In genomic region chr16:85197611-85198566, GRCh38 we compare ENCODE assay signal across 20 cellular contexts.
DNase-seq lines count a peak whose midpoint lies in the region; ATAC-seq and TF ChIP-seq lines count a peak whose summit lies in the region.
"Had no signal": no experiment of that assay in that cellular context is flagged by ENCODE, and none has a peak within 500 bp of the region (broad histone marks: within the 10 kb centered on the region; RNA-seq: fewer than 3 reads in every experiment).

No MANE protein-coding gene starts in this region.

- 0 out of 2 replicates have a peak overlapping the region, but pooled peaks have one; percentile 9 for H3K4me3 Mint-ChIP-seq in HFFc6
- H3K4me3 Mint-ChIP-seq in endodermal cell, result no peak overlapping the region
- H3K4me3 Mint-ChIP-seq in nephron progenitor cell, result peak overlapping the region; percentile 48
- H3K4me3 Mint-ChIP-seq: central memory CD8-positive, alpha-beta T cell had no signal

- H3K4me3 ChIP-seq in endodermal cell (ENCODE audit: low read length) (no peak overlapping the region), smooth muscle cell (no peak overlapping the region)

- no peak for TF ChIP-seq CTCF in HFFc6 (IDR thresholded peaks at IDR 0.05)
- TF ChIP-seq CTCF in endodermal cell (conservative IDR thresholded peaks at IDR 0.05), result no peak
- no peak for TF ChIP-seq CTCF in nephron progenitor cell (IDR thresholded peaks at IDR 0.05)
- no peak for TF ChIP-seq CTCF in smooth muscle cell (IDR thresholded peaks at IDR 0.05; ENCODE audit: borderline replicate concordance, insufficient read depth, poor library complexity, severe bottlenecking)

- H3K4me1 ChIP-seq in endodermal cell (ENCODE audit: control insufficient read depth, insufficient read depth, low read length), result peaks cover 7% of the 10 kb centered on the region
- peaks cover 15% of the 10 kb centered on the region for H3K4me1 ChIP-seq in smooth muscle cell (ENCODE audit: low read depth)

- no peak overlapping the region for H2AFZ ChIP-seq in smooth muscle cell (ENCODE audit: low read depth)

- H3K79me2 ChIP-seq in smooth muscle cell (ENCODE audit: low read depth), result peaks cover 51% of the 10 kb centered on the region

- H3K9me3 Mint-ChIP-seq in HFFc6, result no peaks in the 10 kb centered on the region
- H3K9me3 Mint-ChIP-seq in endodermal cell, result no peaks in the 10 kb centered on the region
- H3K9me3 Mint-ChIP-seq in nephron progenitor cell, result no peaks in the 10 kb centered on the region
- H3K9me3 Mint-ChIP-seq: central memory CD8-positive, alpha-beta T cell had no signal

- H3K36me3 Mint-ChIP-seq in HFFc6 (ENCODE audit: low read depth), result peaks cover 31% of the 10 kb centered on the region
- H3K36me3 Mint-ChIP-seq in endodermal cell (ENCODE audit: low read depth), result peaks cover 3% of the 10 kb centered on the region
- H3K36me3 Mint-ChIP-seq in nephron progenitor cell (ENCODE audit: low read depth), result no peaks in the 10 kb centered on the region

- no peaks in the 10 kb centered on the region for H3K27me3 ChIP-seq in endodermal cell (ENCODE audit: control insufficient read depth, insufficient read depth, low read length, poor library complexity, severe bottlenecking)
- H3K27me3 ChIP-seq in smooth muscle cell (ENCODE audit: low read depth), result no peaks in the 10 kb centered on the region

- no peak overlapping the region for H3K9ac ChIP-seq in endodermal cell (ENCODE audit: extremely low read depth, low read length, poor library complexity, severe bottlenecking)
- H3K9ac ChIP-seq in smooth muscle cell (ENCODE audit: low read depth), result no peak overlapping the region

- H3F3A ChIP-seq in smooth muscle cell (ENCODE audit: low read depth), result peaks cover 11% of the 10 kb centered on the region

- H3K27ac Mint-ChIP-seq in HFFc6 (peak overlapping the region; percentile 85), endodermal cell (peak overlapping the region; percentile 52), nephron progenitor cell (peak overlapping the region; percentile 84)
- H3K27ac Mint-ChIP-seq: progenitor cell of endocrine pancreas had no signal

- no peak overlapping the region for H3K4me2 ChIP-seq in smooth muscle cell

- DNase-seq in HFFc6, result no peak
- DNase-seq in endodermal cell, result no peak
- DNase-seq in nephron progenitor cell, result no peak
- DNase-seq in smooth muscle cell (lab: John Stamatoyannopoulos, UW; ENCODE audit: unreplicated experiment), result no peak
- no peak for DNase-seq in NCI-H1694 (lab: John Stamatoyannopoulos, UW)
- DNase-seq in OCI-M2 (lab: John Stamatoyannopoulos, UW; ENCODE audit: unreplicated experiment), result no peak
- DNase-seq: activated CD4-positive, alpha-beta T cell treated with anti-CD3 and anti-CD28 coated beads for 4 hours; activated CD8-positive, alpha-beta memory T cell treated with anti-CD3 and anti-CD28 coated beads, Interleukin-2, amount 50 U/mL, for 48 hours; activated gamma-delta T cell; amygdala; DMS79 treated with DMSO at 0.1 percent for 48 hours; effector CD4-positive, alpha-beta T cell; head of caudate nucleus; KG1; NCI-H2029; NCI-H446 treated with DMSO at 0.1 percent for 48 hours; stimulated activated CD4-positive, alpha-beta T cell treated with anti-CD3 and anti-CD28 coated beads, Interleukin-15, amount 100 ng/mL, for 24 hours had no signal

- 92 to 97% methylated on average over 13 to 22 of the region's 22 CpGs for WGBS in endodermal cell (ENCODE audit: insufficient coverage in 1 of 2, insufficient read length in 1 of 2), 2 experiments
- WGBS in smooth muscle cell (ENCODE audit: low lambda C conversion rate), result 88% methylated on average over 22 of the region's 22 CpGs

- H3K27ac ChIP-seq in endodermal cell (ENCODE audit: low read depth, low read length), result no peak overlapping the region
- H3K27ac ChIP-seq in smooth muscle cell (ENCODE audit: low read depth), result peak overlapping the region; percentile 38

- H3K4me1 Mint-ChIP-seq in HFFc6 (ENCODE audit: low read depth), result peaks cover 86% of the 10 kb centered on the region
- H3K4me1 Mint-ChIP-seq in endodermal cell, result peaks cover 21% of the 10 kb centered on the region
- H3K4me1 Mint-ChIP-seq in nephron progenitor cell, result peaks cover 88% of the 10 kb centered on the region
- H3K4me1 Mint-ChIP-seq: central memory CD8-positive, alpha-beta T cell had no signal

- H3K9me3 ChIP-seq in endodermal cell (ENCODE audit: control insufficient read depth, low read length) (no peaks in the 10 kb centered on the region), smooth muscle cell (replicated peaks; ENCODE audit: low read depth) (no peaks in the 10 kb centered on the region)

- peaks cover 6% of the 10 kb centered on the region; the same call in 1 of the 2 replicates for H3K27me3 Mint-ChIP-seq in HFFc6 (ENCODE audit: insufficient read depth)
- H3K27me3 Mint-ChIP-seq in endodermal cell (ENCODE audit: insufficient read depth), result no peaks in the 10 kb centered on the region
- peaks cover 7% of the 10 kb centered on the region for H3K27me3 Mint-ChIP-seq in nephron progenitor cell (ENCODE audit: low read depth, poor library complexity)
- H3K27me3 Mint-ChIP-seq: progenitor cell of endocrine pancreas had no signal

- ATAC-seq in GM21367 (IDR thresholded peaks at IDR 0.05; ENCODE audit: unreplicated experiment), result no peak

- H3K36me3 ChIP-seq in endodermal cell (ENCODE audit: control insufficient read depth, insufficient read depth, low read length) (no peaks in the 10 kb centered on the region), smooth muscle cell (ENCODE audit: low read depth) (no peaks in the 10 kb centered on the region)

- H4K20me1 ChIP-seq in smooth muscle cell (ENCODE audit: low read depth), result peaks cover 6% of the 10 kb centered on the region
